ENCODE assay signal across 8 cellular contexts in the genomic region with DNA sequence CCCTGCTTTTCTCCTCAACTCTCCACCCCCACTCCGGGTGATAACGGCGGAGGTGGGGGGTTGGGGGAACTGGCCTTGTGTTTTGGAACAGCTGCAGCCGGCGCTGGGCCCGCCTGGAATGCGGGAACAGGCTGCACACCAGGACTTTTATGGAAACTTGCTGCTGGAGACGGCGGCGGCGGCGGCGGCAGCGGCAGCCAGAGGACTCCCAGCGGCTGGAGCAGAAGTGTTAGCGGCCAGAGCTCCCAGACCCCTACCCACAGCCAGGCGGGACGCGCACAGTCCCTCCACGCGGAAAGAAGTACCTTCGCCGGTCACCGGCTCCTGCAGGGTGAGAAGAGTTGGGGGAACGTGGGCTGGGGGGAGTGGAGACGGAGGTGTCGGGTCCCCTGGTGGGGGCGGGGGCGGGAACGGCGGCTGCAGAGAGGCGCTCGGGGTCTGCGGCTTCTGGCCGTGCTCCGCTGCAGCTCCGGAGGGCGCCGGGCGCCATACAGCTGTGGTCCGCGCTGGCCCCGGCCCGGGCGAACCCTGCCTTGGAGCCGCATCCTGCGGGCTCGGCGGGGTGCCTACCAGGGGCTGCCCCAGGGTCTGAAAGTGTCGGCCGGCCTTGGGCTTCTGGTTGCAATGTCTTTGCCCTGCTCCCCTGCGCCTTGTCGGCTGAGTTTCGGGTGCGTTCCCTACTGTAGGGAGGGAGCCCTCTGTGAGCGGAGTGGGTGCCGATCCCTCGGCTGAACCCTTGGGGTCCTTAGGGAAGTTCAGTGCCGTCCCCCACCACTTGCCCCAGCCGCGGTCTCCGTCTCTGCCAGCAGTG. TPM values are rescaled to one million over a fixed set of nuclear protein-coding genes. Genes with fewer than 3 reads are reported as not detected.
DNase-seq lines count a peak whose midpoint lies in the region; FAIRE-seq and TF ChIP-seq lines count a peak whose summit lies in the region.

A gene (plus strand): TSS at position 196 of the 811 bp plus-strand sequence. CDS start 27,483 bp downstream, outside the sequence.

- H3F3A ChIP-seq in GM23248 (ENCODE audit: insufficient read depth) = peaks cover 27% of the 10 kb centered on the region

- in situ Hi-C loops in GM23248 (cut with MboI) = no loop called here

- peak within 1 kb of the TSS; percentile 84 for H2AFZ ChIP-seq in GM23248

- H3K9ac ChIP-seq in GM23248 = peak within 1 kb of the TSS; percentile 90

- peak within 1 kb of the TSS; percentile 79 for H3K4me3 Mint-ChIP-seq in activated naive CD4-positive, alpha-beta T cell treated with anti-CD3 and anti-CD28 coated beads, Interleukin-2, amount 50 U/mL, for 24 hours
- peak within 1 kb of the TSS; percentile 97 for H3K4me3 Mint-ChIP-seq in nephron progenitor cell

- peak; percentile 59 for FAIRE-seq in urothelium cell line (lab: Jason Lieb, UNC)

- H3K27me3 Mint-ChIP-seq in activated naive CD4-positive, alpha-beta T cell treated with anti-CD3 and anti-CD28 coated beads, Interleukin-2, amount 50 U/mL, for 24 hours = peaks cover 12% of the 10 kb centered on the region
- no peaks in the 10 kb centered on the region for H3K27me3 Mint-ChIP-seq in nephron progenitor cell (ENCODE audit: low read depth, poor library complexity)

- H4K20me1 ChIP-seq in GM23248 (ENCODE audit: insufficient read depth) = no peaks in the 10 kb centered on the region

- H3K27me3 ChIP-seq in GM23248 (replicated peaks; ENCODE audit: insufficient read depth) = no peaks in the 10 kb centered on the region

- no peaks in the 10 kb centered on the region for H3K9me2 ChIP-seq in GM23248 (ENCODE audit: insufficient read depth)

- peaks cover 21% of the 10 kb centered on the region for H3K4me1 ChIP-seq in GM23248 (ENCODE audit: insufficient read depth)

- peak within 1 kb of the TSS; percentile 99 for H3K4me2 ChIP-seq in GM23248 (ENCODE audit: unreplicated experiment)

- H3K36me3 Mint-ChIP-seq in activated naive CD4-positive, alpha-beta T cell treated with anti-CD3 and anti-CD28 coated beads, Interleukin-2, amount 50 U/mL, for 24 hours = peaks cover 11% of the 10 kb centered on the region
- H3K36me3 Mint-ChIP-seq in nephron progenitor cell (ENCODE audit: low read depth) = peaks cover 12% of the 10 kb centered on the region

- H3K27ac ChIP-seq in GM23248 = peak within 1 kb of the TSS; percentile 79

- H3K9me3 ChIP-seq in GM23248 (ENCODE audit: low read depth) = no peaks in the 10 kb centered on the region

- H3K27ac Mint-ChIP-seq in activated naive CD4-positive, alpha-beta T cell treated with anti-CD3 and anti-CD28 coated beads, Interleukin-2, amount 50 U/mL, for 24 hours = no peak within 1 kb of the TSS
- peak within 1 kb of the TSS; percentile 93 for H3K27ac Mint-ChIP-seq in nephron progenitor cell

- 1% methylated on average over 53 to 58 of the region's 62 CpGs for WGBS in GM23248 (ENCODE audit: low coverage in 1 of 2, low lambda C conversion rate in 2 of 2, missing lambda C conversion rate in 2 of 2), 2 experiments

- H3K4me1 Mint-ChIP-seq in activated naive CD4-positive, alpha-beta T cell treated with anti-CD3 and anti-CD28 coated beads, Interleukin-2, amount 50 U/mL, for 24 hours = peaks cover 10% of the 10 kb centered on the region
- H3K4me1 Mint-ChIP-seq in nephron progenitor cell = peaks cover 43% of the 10 kb centered on the region

- TF ChIP-seq CTCF in nephron progenitor cell (IDR thresholded peaks at IDR 0.05) = no peak

- H3K4me3 ChIP-seq in GM23248 = peak within 1 kb of the TSS; percentile 80

- H3K36me3 ChIP-seq in GM23248 (ENCODE audit: low read depth) = no peaks in the 10 kb centered on the region

- no peaks in the 10 kb centered on the region for H3K9me3 Mint-ChIP-seq in activated naive CD4-positive, alpha-beta T cell treated with anti-CD3 and anti-CD28 coated beads, Interleukin-2, amount 50 U/mL, for 24 hours
- no peaks in the 10 kb centered on the region for H3K9me3 Mint-ChIP-seq in nephron progenitor cell

- H3K79me2 ChIP-seq in GM23248 (ENCODE audit: insufficient read depth) = peaks cover 93% of the 10 kb centered on the region

- DNase-seq in ELF-1 (ENCODE audit: low read depth, low spot score) = peak; percentile 94
- DNase-seq in GM23248 = peak; percentile 84
- peak; percentile 29 for DNase-seq in NCI-H345 (lab: John Stamatoyannopoulos, UW)
- DNase-seq in germinal center (ENCODE audit: low spot score) = peak; percentile 44
- peak; percentile 80 for DNase-seq in nephron progenitor cell
- peak; percentile 75 for DNase-seq in urothelium cell line (ENCODE audit: low spot score)
- no peak for DNase-seq in KG1 (lab: John Stamatoyannopoulos, UW)

RNA-seq across cellular contexts. Expression of the gene that starts here (rescaled TPM):
- 11.4 and 17.2 TPM in 2 replicates for total RNA-seq in GM23248 (2014; rRNA removed; shearing (Covaris generic))
- 69.0 and 70.4 TPM in 2 replicates for polyA plus RNA-seq in GM23248 (2016; fragmentation: Nextera tagmentation; extraction: Ambion mirVana)
